In genomic region chr6:24888967-24889366, GRCh38 we compare ENCODE assay signal across 1 cellular context.
TF ChIP-seq lines count a peak whose summit lies in the region.

No MANE protein-coding gene starts in this region.

TF ChIP-seq in H1, 55 proteins besides CTCF, POLR2A, EP300 and RAD21:
- TF ChIP-seq GTF2F1 (IDR thresholded peaks at IDR 0.05; ENCODE audit: borderline replicate concordance, low read depth, low read length) = no peak
- TF ChIP-seq ASH2L (IDR thresholded peaks at IDR 0.05; ENCODE audit: low read length) = no peak
- no peak for TF ChIP-seq SAP30 (IDR thresholded peaks at IDR 0.05; ENCODE audit: insufficient read depth, insufficient replicate concordance, low read length)
- TF ChIP-seq FOSL1 (IDR thresholded peaks at IDR 0.05; ENCODE audit: insufficient read depth, low read depth, low read length) = no peak
- TF ChIP-seq CHD1 (IDR thresholded peaks at IDR 0.05; ENCODE audit: low read depth, low read length) = no peak
- no peak for TF ChIP-seq KDM1A (IDR thresholded peaks at IDR 0.05; ENCODE audit: borderline replicate concordance, low read length)
- TF ChIP-seq HDAC6 (IDR thresholded peaks at IDR 0.05; ENCODE audit: low read depth, low read length) = no peak
- no peak for TF ChIP-seq CHD7 (IDR thresholded peaks at IDR 0.05; ENCODE audit: insufficient replicate concordance, low read length)
- no peak for TF ChIP-seq RBBP5 (IDR thresholded peaks at IDR 0.05; ENCODE audit: borderline replicate concordance, low read depth, low read length)
- TF ChIP-seq RXRA (IDR thresholded peaks at IDR 0.05; ENCODE audit: insufficient read depth, low read depth, low read length) = no peak
